In the genomic region with DNA sequence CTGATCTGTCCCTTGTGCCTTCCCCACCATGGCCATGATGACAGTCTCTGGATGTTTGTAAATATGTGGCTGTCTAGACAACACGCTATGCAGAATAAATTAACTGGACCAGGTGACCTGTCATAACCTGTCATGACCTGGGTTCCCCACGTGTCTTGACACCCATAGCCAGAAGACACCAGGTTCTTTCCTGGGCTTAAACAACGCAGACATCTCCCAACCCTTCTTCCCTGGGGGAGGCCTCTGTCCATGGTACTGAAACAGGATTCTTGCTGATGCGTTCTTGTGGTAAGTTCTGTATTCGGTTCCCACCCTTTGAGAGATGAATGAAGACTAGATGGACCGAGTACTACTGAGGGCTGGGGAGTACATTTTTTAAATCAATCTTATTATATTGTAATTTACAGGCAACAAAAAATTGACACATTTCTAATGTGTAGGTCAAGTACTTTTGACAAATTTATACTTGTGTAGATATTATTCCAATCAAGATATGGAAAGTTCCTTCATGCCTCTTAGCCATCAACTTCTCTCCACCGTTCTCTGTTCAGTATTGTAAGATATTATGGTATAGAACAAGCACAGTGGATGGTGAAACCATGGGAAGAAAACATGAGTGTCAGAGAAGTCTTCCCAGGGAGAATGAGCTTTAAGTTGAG, we compare ENCODE assay signal across 10 cellular contexts.
DNase-seq lines count a peak whose midpoint lies in the region; ATAC-seq, FAIRE-seq and TF ChIP-seq lines count a peak whose summit lies in the region.
"Had no signal": no experiment of that assay in that cellular context is flagged by ENCODE, and none has a peak within 500 bp of the region (broad histone marks: within the 10 kb centered on the region; RNA-seq: fewer than 3 reads in every experiment).

No MANE protein-coding gene starts in this region.

- no peak overlapping the region for H3K4me2 ChIP-seq in DND-41 (ENCODE audit: insufficient read depth, low read length)

- intact Hi-C loops in aorta (cut with DNase I) (no loop called here), Right ventricle myocardium inferior (cut with DNase I) (no loop called here)

- WGBS in aorta, 2 donors, result 20 to 26% methylated on average over 7 of the region's 7 CpGs

- no peak for FAIRE-seq in GM12891 (lab: Jason Lieb, UNC)
- FAIRE-seq: colon had no signal

- H3K27ac ChIP-seq in DND-41 (ENCODE audit: low read length), result no peak overlapping the region
- H3K27ac ChIP-seq in HUES6 (ENCODE audit: low read depth, low read length), result peak overlapping the region; percentile 90
- no peak overlapping the region for H3K27ac ChIP-seq in aorta (ENCODE audit: low read depth in 1 of 2, low read length in 2 of 2)
- H3K27ac ChIP-seq: lower lobe of right lung had no signal

- H3K9ac ChIP-seq in DND-41 (ENCODE audit: low read depth, low read length) (no peak overlapping the region), HUES6 (ENCODE audit: low read length) (peak overlapping the region; percentile 47)

- H2AFZ ChIP-seq in DND-41 (ENCODE audit: low read depth, low read length), result no peak overlapping the region

- ATAC-seq in DND-41 (ENCODE audit: insufficient read depth, low read depth), result no peak
- ATAC-seq in aorta (ENCODE audit: low FRiP score), result no peak
- no peak for ATAC-seq in Right ventricle myocardium inferior
- ATAC-seq: lower lobe of right lung had no signal

- H4K20me1 ChIP-seq in DND-41 (ENCODE audit: insufficient read depth, low read length), result no peaks in the 10 kb centered on the region

- H3K4me3 ChIP-seq in DND-41 (ENCODE audit: low read depth in 1 of 2, low read length in 2 of 2), result no peak overlapping the region
- no peak overlapping the region for H3K4me3 ChIP-seq in HUES6 (ENCODE audit: low read depth, low read length)
- no peak overlapping the region for H3K4me3 ChIP-seq in astrocyte of the spinal cord (ENCODE audit: low read depth, low read length)
- H3K4me3 ChIP-seq in aorta (ENCODE audit: low read length in 2 of 2), result no peak overlapping the region
- H3K4me3 ChIP-seq: lower lobe of right lung had no signal

- no peaks in the 10 kb centered on the region for H3K36me3 ChIP-seq in DND-41 (ENCODE audit: insufficient read depth, low read length)
- no peaks in the 10 kb centered on the region for H3K36me3 ChIP-seq in HUES6 (ENCODE audit: control insufficient read depth, insufficient read depth, low read length)
- H3K36me3 ChIP-seq in aorta (ENCODE audit: control insufficient read depth in 1 of 2, insufficient read depth in 2 of 2, low read length in 1 of 2), result no peaks in the 10 kb centered on the region
- H3K36me3 ChIP-seq: lower lobe of right lung had no signal

- H3K9me3 ChIP-seq in DND-41 (ENCODE audit: insufficient read depth, low read length, severe bottlenecking), result no peaks in the 10 kb centered on the region
- no peaks in the 10 kb centered on the region for H3K9me3 ChIP-seq in HUES6 (ENCODE audit: control insufficient read depth, insufficient read depth, low read depth, low read length)
- H3K9me3 ChIP-seq in aorta (ENCODE audit: control insufficient read depth, low read length), result no peaks in the 10 kb centered on the region
- H3K9me3 ChIP-seq: lower lobe of right lung had no signal

- in situ Hi-C loops in astrocyte of the spinal cord (cut with HindIII; ENCODE audit: low sequenced_read_pairs), result no loop called here

- no peak for TF ChIP-seq POLR2A in GM12891 (IDR thresholded peaks at IDR 0.05; ENCODE audit: low read depth, low read length)

- H3K4me1 ChIP-seq in DND-41 (ENCODE audit: insufficient read depth, low read length) (no peaks in the 10 kb centered on the region), HUES6 (ENCODE audit: control insufficient read depth, insufficient read depth, low read length) (peaks cover 36% of the 10 kb centered on the region), aorta (ENCODE audit: control insufficient read depth in 1 of 2, insufficient read depth in 2 of 2, low read length in 2 of 2) (no peaks in the 10 kb centered on the region)
- H3K4me1 ChIP-seq: lower lobe of right lung had no signal

- no peaks in the 10 kb centered on the region for H3K79me2 ChIP-seq in DND-41 (ENCODE audit: insufficient read depth, low read length)

- H3K27me3 ChIP-seq in DND-41 (ENCODE audit: insufficient read depth, low read length, poor library complexity), result no peaks in the 10 kb centered on the region
- no peaks in the 10 kb centered on the region; the same call in 1 of the 2 replicates for H3K27me3 ChIP-seq in HUES6 (ENCODE audit: control insufficient read depth, insufficient read depth, low read length)
- H3K27me3 ChIP-seq in aorta (ENCODE audit: control insufficient read depth in 1 of 2, insufficient read depth in 2 of 2, low read length in 1 of 2), result no peaks in the 10 kb centered on the region

- peak; percentile 42 for DNase-seq in DND-41
- DNase-seq in astrocyte of the spinal cord (ENCODE audit: low read depth, low spot score), result peak; percentile 47
- DNase-seq in left kidney (ENCODE audit: low read depth, low spot score), result peak; percentile 85
- DNase-seq in aorta, result no peak
- DNase-seq in NCI-H1694 treated with DMSO at 0.1 percent for 48 hours (lab: John Stamatoyannopoulos, UW), result no peak
- no peak for DNase-seq in GM12891 (ENCODE audit: insufficient read length, low spot score)
- DNase-seq in Right ventricle myocardium inferior (ENCODE audit: missing footprints), result no peak
- DNase-seq: lower lobe of right lung had no signal

- TF ChIP-seq CTCF in DND-41 (IDR thresholded peaks at IDR 0.05; ENCODE audit: borderline replicate concordance, extremely low read depth, low read length, poor library complexity, severe bottlenecking) (no peak), astrocyte of the spinal cord (IDR thresholded peaks at IDR 0.05; ENCODE audit: low read depth, low read length) (no peak)

TF ChIP-seq in GM12891, 5 proteins besides CTCF, POLR2A, EP300 and RAD21:
- no peak for TF ChIP-seq TAF1 (IDR thresholded peaks at IDR 0.05; ENCODE audit: low read depth, low read length)
- no peak for TF ChIP-seq PAX5 (IDR thresholded peaks at IDR 0.05; ENCODE audit: insufficient read depth, low read length, severe bottlenecking)
- TF ChIP-seq POLR2AphosphoS5 (IDR thresholded peaks at IDR 0.05; ENCODE audit: low read depth, low read length), result no peak
- TF ChIP-seq POU2F2 (IDR thresholded peaks at IDR 0.05; ENCODE audit: low read depth, low read length), result no peak
- no peak for TF ChIP-seq SPI1 (IDR thresholded peaks at IDR 0.05; ENCODE audit: low read depth, low read length)

Comparison
In these comparisons a context has a peak if more than half of its experiments do, and no peak if none do; other contexts are left out.
1. DNase-seq: peak in DND-41 (single experiment), astrocyte of the spinal cord (single experiment) and left kidney (single experiment); none in aorta (0 of 2), NCI-H1694 treated with DMSO at 0.1 percent for 48 hours (single experiment), GM12891 (single experiment) and Right ventricle myocardium inferior (single experiment).